Comparison of ENCODE assay signal across 12 cellular contexts in the genomic region with DNA sequence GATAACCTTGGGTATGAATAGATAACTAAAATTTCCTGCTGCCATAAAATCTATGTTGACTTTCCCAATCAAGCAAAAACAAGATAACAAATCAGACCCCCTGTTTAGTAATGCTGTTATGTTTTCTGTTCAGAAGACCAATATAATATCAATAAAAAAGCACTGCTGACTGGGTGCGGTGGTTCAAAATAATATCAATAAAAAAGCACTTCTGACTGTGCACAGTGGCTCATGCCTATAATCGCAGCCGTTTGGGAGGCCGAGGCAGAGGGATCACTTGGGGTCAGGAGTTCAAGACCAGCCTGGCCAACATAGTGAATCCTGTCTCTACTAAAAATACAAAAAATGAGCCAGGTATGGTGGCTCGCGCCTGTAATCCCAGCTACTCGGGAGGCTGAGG. TPM values are rescaled to one million over a fixed set of nuclear protein-coding genes. Genes with fewer than 3 reads are reported as not detected.
A peak's percentile ranks its signal among the peaks of the same experiment; 100 is the strongest.
DNase-seq lines count a peak whose midpoint lies in the region; ATAC-seq, FAIRE-seq and TF ChIP-seq lines count a peak whose summit lies in the region.
"Had no signal": no experiment of that assay in that cellular context is flagged by ENCODE, and none has a peak within 500 bp of the region (broad histone marks: within the 10 kb centered on the region; RNA-seq: fewer than 3 reads in every experiment).

No MANE protein-coding gene starts in this region.

- intact Hi-C loops in IMR-90 (cut with micrococcal nuclease) (no loop called here), left lung (cut with DNase I) (no loop called here)

- H3K23ac ChIP-seq in IMR-90 (ENCODE audit: low read depth, low read length) (no peak overlapping the region), neuronal stem cell (ENCODE audit: low read depth, low read length, poor library complexity) (no peak overlapping the region)

- POLR2A ChIA-PET in IMR-90 (lab: Charles Lee; ENCODE audit: unreplicated experiment): interaction anchor here (0.6 kb wide), 1 partner anchor 15 kb away, joined by 4 read pairs; no protein-coding TSS in a partner anchor

- H3K36me3 ChIP-seq in IMR-90 (ENCODE audit: control insufficient read depth, insufficient read depth, low read length) (peaks cover 10% of the 10 kb centered on the region), adipocyte (ENCODE audit: control insufficient read depth, insufficient read depth, low read length, severe bottlenecking) (peaks cover 58% of the 10 kb centered on the region), left lung (peaks cover 0 to 19% of the 10 kb centered on the region in 2 donors), small intestine (ENCODE audit: control insufficient read depth in 2 of 2, insufficient read depth in 2 of 2, low read length in 2 of 2) (no peaks in the 10 kb centered on the region), neuronal stem cell (replicated peaks in 1 of 2; ENCODE audit: control insufficient read depth in 2 of 2, insufficient read depth in 2 of 2, low read length in 2 of 2) (peaks cover 0 to 29% of the 10 kb centered on the region in 2 donors)

- no peak overlapping the region for H4K91ac ChIP-seq in IMR-90 (ENCODE audit: insufficient read depth, low read depth, low read length)
- no peak overlapping the region for H4K91ac ChIP-seq in neuronal stem cell (ENCODE audit: low read depth, low read length, poor library complexity)

- CTCF ChIA-PET in IMR-90 (lab: Yijun Ruan, JAX): interaction anchor here (0.6 to 1.5 kb wide), 2 partner anchors 11 to 50 kb away, joined by 4 read pairs; no protein-coding TSS in a partner anchor

- no peak overlapping the region for H2AK9ac ChIP-seq in IMR-90 (replicated peaks; ENCODE audit: low read depth, low read length, poor library complexity)

- H2BK15ac ChIP-seq in IMR-90 (ENCODE audit: low read depth, low read length) (no peak overlapping the region), neuronal stem cell (ENCODE audit: low read length) (no peak overlapping the region)

- no peak overlapping the region; the same call in 1 of the 2 replicates for H2BK120ac ChIP-seq in IMR-90 (ENCODE audit: low read depth, low read length)
- H2BK120ac ChIP-seq in neuronal stem cell (ENCODE audit: low read depth, low read length): no peak overlapping the region

- 0 out of 2 replicates have a peak overlapping the region, but pooled peaks have one; percentile 10 for H3K4ac ChIP-seq in IMR-90 (ENCODE audit: low read depth, low read length)
- H3K4ac ChIP-seq in neuronal stem cell (ENCODE audit: low read length): no peak overlapping the region

- no peaks in the 10 kb centered on the region for H3K4me1 ChIP-seq in IMR-90 (ENCODE audit: control insufficient read depth, insufficient read depth, low read length)
- peaks cover 23% of the 10 kb centered on the region for H3K4me1 ChIP-seq in adipocyte (ENCODE audit: control insufficient read depth, insufficient read depth, low read length)
- H3K4me1 ChIP-seq in left lung: peaks cover 0 to 26% of the 10 kb centered on the region in 2 donors
- peaks cover 2 to 8% of the 10 kb centered on the region in 2 donors for H3K4me1 ChIP-seq in small intestine (ENCODE audit: control insufficient read depth in 2 of 2, insufficient read depth in 1 of 2, low read depth in 1 of 2, low read length in 1 of 2)
- no peaks in the 10 kb centered on the region for H3K4me1 ChIP-seq in neuronal stem cell (ENCODE audit: control insufficient read depth in 2 of 2, insufficient read depth in 1 of 2, low read depth in 1 of 2, low read length in 2 of 2)

- no peak overlapping the region for H2BK12ac ChIP-seq in neuronal stem cell (ENCODE audit: low read length)

- no peak overlapping the region for H3K9ac ChIP-seq in IMR-90 (ENCODE audit: low read depth, low read length)
- H3K9ac ChIP-seq in adipocyte (ENCODE audit: low read length): peak overlapping the region; percentile 76
- no peak overlapping the region for H3K9ac ChIP-seq in neuronal stem cell (ENCODE audit: low read depth, low read length, poor library complexity)

- H4K8ac ChIP-seq in IMR-90 (ENCODE audit: low read depth in 2 of 2, low read length in 2 of 2): 0 out of 4 replicates have a peak overlapping the region, but pooled peaks of 1 of the 2 experiments have one; percentile 7
- no peak overlapping the region for H4K8ac ChIP-seq in neuronal stem cell (ENCODE audit: low read depth, low read length)

- H3K18ac ChIP-seq in IMR-90 (ENCODE audit: low read depth, low read length) (no peak overlapping the region), neuronal stem cell (ENCODE audit: low read length) (no peak overlapping the region)

- ATAC-seq in IMR-90 (ENCODE audit: low read depth): no peak
- ATAC-seq in left lung: no peak
- ATAC-seq in HG02981 (IDR thresholded peaks at IDR 0.05; ENCODE audit: unreplicated experiment): no peak
- no peak for ATAC-seq in HG02759 (IDR thresholded peaks at IDR 0.05; ENCODE audit: unreplicated experiment)
- ATAC-seq: activated CD4-positive, CD25-positive, alpha-beta regulatory T cell treated with anti-CD3 and anti-CD28 coated beads, Interleukin-2, amount 50 U/mL, for 24 hours had no signal

- no peak for FAIRE-seq in small intestine (lab: Jason Lieb, UNC)

- H2AK5ac ChIP-seq in IMR-90 (ENCODE audit: low read depth, low read length): no peak overlapping the region
- H2AK5ac ChIP-seq in neuronal stem cell (ENCODE audit: low read depth, low read length): no peak overlapping the region

- H3K27ac ChIP-seq in IMR-90 (ENCODE audit: insufficient read depth, low read length) (peak overlapping the region; percentile 45; the same call in 1 of the 2 replicates), left lung (peak overlapping the region; percentile 45 to 69), small intestine (ENCODE audit: low read depth in 1 of 2, low read length in 1 of 2) (peak overlapping the region in 1 of 2 donors; percentile 83), neuronal stem cell (replicated peaks; ENCODE audit: low read length) (no peak overlapping the region)

- H3K4me2 ChIP-seq in IMR-90 (ENCODE audit: low read depth, low read length) (no peak overlapping the region), neuronal stem cell (ENCODE audit: insufficient read depth, low read length, poor library complexity, severe bottlenecking) (no peak overlapping the region)

- H3K9me1 ChIP-seq in IMR-90 (ENCODE audit: insufficient read depth, low read length): peaks cover 2% of the 10 kb centered on the region; the same call in 1 of the 2 replicates

- no peak for TF ChIP-seq CTCF in IMR-90 (conservative IDR thresholded peaks at IDR 0.05; ENCODE audit: low read depth, low read length)
- no peak for TF ChIP-seq CTCF in left lung (IDR thresholded peaks at IDR 0.05)

- H2BK5ac ChIP-seq in IMR-90 (ENCODE audit: low read depth, low read length, poor library complexity, severe bottlenecking) (no peak overlapping the region), neuronal stem cell (ENCODE audit: low read length) (no peak overlapping the region)

- H3K27me3 ChIP-seq in IMR-90 (ENCODE audit: control insufficient read depth, insufficient read depth, low read length) (no peaks in the 10 kb centered on the region), adipocyte (replicated peaks; ENCODE audit: control insufficient read depth, insufficient read depth, low read length) (no peaks in the 10 kb centered on the region), left lung (no peaks in the 10 kb centered on the region), small intestine (ENCODE audit: control insufficient read depth in 2 of 2, insufficient read depth in 2 of 2, low read length in 2 of 2) (no peaks in the 10 kb centered on the region), neuronal stem cell (ENCODE audit: control insufficient read depth in 3 of 3, insufficient read depth in 3 of 3, low read depth in 1 of 3, low read length in 3 of 3) (no peaks in the 10 kb centered on the region)

- DNase-seq in IMR-90 (no peak), adipocyte (ENCODE audit: low read depth) (no peak), left lung (peak in 1 of 2 donors; percentile 6), small intestine (peak; percentile 33), cortex of kidney (lab: John Stamatoyannopoulos, UW) (no peak), neuronal stem cell (ENCODE audit: low spot score) (no peak)
- DNase-seq: activated effector memory CD4-positive, alpha-beta T cell treated with anti-CD3 and anti-CD28 coated beads, Interleukin-2, amount 50 U/mL, for 16 hours; NCI-H774; SIG-M5 had no signal

- H3K4me3 ChIP-seq in IMR-90 (ENCODE audit: insufficient read depth, low read depth, low read length) (no peak overlapping the region), adipocyte (ENCODE audit: low read length) (peak overlapping the region; percentile 57), left lung (no peak overlapping the region), small intestine (ENCODE audit: low read depth in 1 of 2, low read length in 2 of 2) (no peak overlapping the region), neuronal stem cell (ENCODE audit: low read length in 2 of 2) (no peak overlapping the region)

- H3K79me1 ChIP-seq in IMR-90 (ENCODE audit: low read depth in 1 of 2, low read length in 2 of 2) (peaks cover 15 to 31% of the 10 kb centered on the region in 2 experiments), neuronal stem cell (ENCODE audit: low read depth, low read length) (no peaks in the 10 kb centered on the region)

- H2AFZ ChIP-seq in IMR-90 (replicated peaks; ENCODE audit: low read length, poor library complexity): no peak overlapping the region
- no peak overlapping the region for H2AFZ ChIP-seq in neuronal stem cell (ENCODE audit: low read length)

- no peak overlapping the region for H3K56ac ChIP-seq in IMR-90 (ENCODE audit: extremely low read depth, insufficient read depth, low read length)

- TF ChIP-seq RAD21 in IMR-90 (IDR thresholded peaks at IDR 0.05; ENCODE audit: low read length): no peak

- H3K14ac ChIP-seq in IMR-90 (replicated peaks; ENCODE audit: low read depth, low read length) (0 out of 2 replicates have a peak overlapping the region, but pooled peaks have one; percentile 28), neuronal stem cell (ENCODE audit: low read length) (no peak overlapping the region)

- no peaks in the 10 kb centered on the region; the same call in 1 of the 2 replicates for H4K20me1 ChIP-seq in IMR-90 (ENCODE audit: insufficient read depth, low read length)

- no peak for TF ChIP-seq POLR2A in IMR-90 (IDR thresholded peaks at IDR 0.05; ENCODE audit: low read depth, low read length)

- no peaks in the 10 kb centered on the region for H3K9me3 ChIP-seq in IMR-90 (ENCODE audit: control insufficient read depth, insufficient read depth, low read length)
- no peaks in the 10 kb centered on the region for H3K9me3 ChIP-seq in adipocyte (ENCODE audit: control insufficient read depth, low read length)
- no peaks in the 10 kb centered on the region for H3K9me3 ChIP-seq in left lung
- no peaks in the 10 kb centered on the region for H3K9me3 ChIP-seq in small intestine (ENCODE audit: control insufficient read depth, low read depth)
- peaks cover 0 to 6% of the 10 kb centered on the region in 2 donors for H3K9me3 ChIP-seq in neuronal stem cell (replicated peaks in 1 of 2; ENCODE audit: control insufficient read depth in 2 of 2, insufficient read depth in 1 of 2, low read depth in 1 of 2, low read length in 2 of 2)

- H2BK20ac ChIP-seq in IMR-90 (ENCODE audit: low read depth, low read length): no peak overlapping the region

- no TSS peak for BruUV-seq in IMR-90 (replicated peaks; lab: Mats Ljungman, UMichigan)

- in situ Hi-C loops in IMR-90 (cut with MboI; ENCODE audit: low sequenced_read_pairs): no loop called here

- WGBS in IMR-90 (ENCODE audit: extremely low coverage in 2 of 2, insufficient read length in 1 of 2), 2 experiments: 100% methylated on average over 3 of the region's 7 CpGs; no CpG with 5 or more reads in 1 of the 2 experiments
- WGBS in small intestine, 3 donors: 41 to 68% (median 64%) methylated on average over 7 of the region's 7 CpGs
- no CpG with 5 or more reads among the region's 7 CpGs for WGBS in neuronal stem cell (ENCODE audit: extremely low coverage in 2 of 2, insufficient read length in 2 of 2, insufficient replicate concordance in 1 of 2), 2 donors

- dilution Hi-C loops in IMR-90 (cut with HindIII; ENCODE audit: low sequenced_read_pairs, unreplicated experiment): no loop called here

- no peak overlapping the region for H4K5ac ChIP-seq in IMR-90 (ENCODE audit: low read depth, low read length)

RNA-seq across cellular contexts. Expression of a gene that starts 36.7 kb away (rescaled TPM):
- total RNA-seq in IMR-90 (2012; rRNA removed): 88.5 and 115 TPM in 2 replicates
- 36.5 and 46.8 TPM in 2 replicates for polyA plus RNA-seq in IMR-90 (2012; rRNA removed)
- 7.4 and 14.9 TPM in 2 replicates for polyA plus RNA-seq in IMR-90 (2012; cell fraction: cytosol; rRNA removed)
- polyA plus RNA-seq in IMR-90 (2012; cell fraction: nucleus; rRNA removed; ENCODE audit: low replicate concordance): 3.8 and 22.8 TPM in 2 replicates
- total RNA-seq in left lung: 10 to 100 TPM; 45.6 to 73.3 TPM
- 10 to 100 TPM in 1 of 3 donors, 1 to 10 TPM in 2; 3.6 to 13.7 (median 7.3) TPM for polyA plus RNA-seq in small intestine
- polyA plus RNA-seq in neuronal stem cell (2013, experiment 1 of 2): 14.5 TPM
- polyA plus RNA-seq in neuronal stem cell (2013, experiment 2 of 2): 15.2 TPM
